Comparison of ENCODE assay signal across 16 cellular contexts in the genomic region with DNA sequence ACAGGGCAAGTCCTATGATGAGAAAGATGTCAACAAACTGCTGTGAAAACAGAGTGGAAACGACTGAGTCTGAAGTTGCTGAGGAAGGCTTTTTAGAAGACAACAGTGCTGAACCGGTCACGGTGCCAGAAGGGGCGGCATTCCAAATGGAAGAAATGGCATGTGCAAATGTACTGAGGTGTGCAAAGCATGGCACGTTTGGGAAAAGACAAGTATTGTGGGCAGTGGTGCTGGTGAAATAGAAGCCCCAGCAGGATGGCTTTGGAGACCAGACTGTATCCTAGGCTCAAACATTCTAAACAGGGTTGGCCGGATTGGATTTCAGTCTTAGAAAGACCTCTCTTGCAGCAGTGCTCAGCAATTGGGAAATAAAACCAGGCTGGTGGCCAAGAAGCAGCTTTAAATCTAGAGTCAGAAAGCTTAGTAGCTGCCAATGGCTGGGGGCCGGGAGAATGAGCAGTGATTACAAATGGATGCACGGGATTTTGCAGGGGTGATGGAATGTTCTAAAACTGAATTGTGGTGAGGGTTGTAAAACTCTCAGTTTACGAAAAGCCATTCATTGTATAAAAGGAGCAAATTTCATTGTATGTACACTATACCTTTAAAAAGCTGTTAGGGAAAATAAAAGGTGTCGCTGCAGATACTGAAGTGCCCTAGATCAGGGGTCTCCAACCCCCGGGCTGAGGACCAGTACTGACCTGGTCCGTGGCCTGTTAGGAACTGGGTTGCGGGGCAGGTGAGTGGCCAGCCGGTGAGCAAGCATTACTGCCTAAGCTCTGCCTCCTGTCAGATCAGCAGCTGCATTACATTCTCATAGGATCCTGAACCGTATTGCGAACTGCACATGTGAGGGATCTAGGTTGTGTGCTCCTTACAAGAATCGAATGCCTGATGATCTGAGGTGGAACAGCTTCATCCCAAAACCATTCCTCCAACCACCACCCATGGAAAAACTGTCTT.
A peak's percentile ranks its signal among the peaks of the same experiment; 100 is the strongest.
DNase-seq lines count a peak whose midpoint lies in the region; ATAC-seq and TF ChIP-seq lines count a peak whose summit lies in the region.
"Had no signal": no experiment of that assay in that cellular context is flagged by ENCODE, and none has a peak within 500 bp of the region (broad histone marks: within the 10 kb centered on the region; RNA-seq: fewer than 3 reads in every experiment).

No MANE protein-coding gene starts in this region.

- ATAC-seq in left cardiac atrium, result peak in 1 of 2 donors; percentile 84
- ATAC-seq in HG03457 (IDR thresholded peaks at IDR 0.05; ENCODE audit: unreplicated experiment), result no peak
- ATAC-seq: activated CD8-positive, alpha-beta T cell treated with anti-CD3 and anti-CD28 coated beads for 36 hours; gastroesophageal sphincter had no signal

- no peak overlapping the region for H3K4me3 ChIP-seq in right atrium auricular region
- no peak overlapping the region for H3K4me3 ChIP-seq in fibroblast of mammary gland (ENCODE audit: control insufficient read depth, low read depth, low read length)
- H3K4me3 ChIP-seq: ascending aorta, gastroesophageal sphincter had no signal

- H3K27me3 Mint-ChIP-seq in nephron (ENCODE audit: low read depth), result no peaks in the 10 kb centered on the region
- H3K27me3 Mint-ChIP-seq: activated CD8-positive, alpha-beta T cell treated with anti-CD3 and anti-CD28 coated beads for 36 hours had no signal

- peaks cover 39% of the 10 kb centered on the region for H3K36me3 Mint-ChIP-seq in nephron (ENCODE audit: low read depth)

- no peaks in the 10 kb centered on the region for H3K9me3 Mint-ChIP-seq in nephron
- H3K9me3 Mint-ChIP-seq: activated CD8-positive, alpha-beta T cell treated with anti-CD3 and anti-CD28 coated beads for 36 hours had no signal

- intact Hi-C loops in left cardiac atrium (cut with DNase I), result no loop called here

- H3K4me1 Mint-ChIP-seq in nephron, result peaks cover 67% of the 10 kb centered on the region

- H3K4me1 ChIP-seq in right atrium auricular region, result no peaks in the 10 kb centered on the region
- H3K4me1 ChIP-seq: ascending aorta had no signal

- no peaks in the 10 kb centered on the region for H3K27me3 ChIP-seq in right atrium auricular region
- H3K27me3 ChIP-seq: ascending aorta, gastroesophageal sphincter had no signal

- H3K36me3 ChIP-seq in right atrium auricular region, result peaks cover 14% of the 10 kb centered on the region

- TF ChIP-seq CTCF in right atrium auricular region (IDR thresholded peaks at IDR 0.05), result no peak
- no peak for TF ChIP-seq CTCF in fibroblast of mammary gland (conservative IDR thresholded peaks at IDR 0.05; ENCODE audit: control insufficient read depth, insufficient read depth, low read depth, low read length)
- no peak for TF ChIP-seq CTCF in nephron (IDR thresholded peaks at IDR 0.05; ENCODE audit: unreplicated experiment in 3 of 3)

- no peaks in the 10 kb centered on the region for H3K9me3 ChIP-seq in right atrium auricular region
- H3K9me3 ChIP-seq: ascending aorta, gastroesophageal sphincter had no signal

- H3K27ac ChIP-seq in right atrium auricular region, result no peak overlapping the region
- H3K27ac ChIP-seq: ascending aorta, gastroesophageal sphincter had no signal

- peak overlapping the region in 1 of 3 experiments; percentile 22 for H3K4me3 Mint-ChIP-seq in nephron
- H3K4me3 Mint-ChIP-seq: activated CD8-positive, alpha-beta T cell treated with anti-CD3 and anti-CD28 coated beads for 36 hours had no signal

- peak overlapping the region; percentile 5 to 95 (median 48) for H3K27ac Mint-ChIP-seq in nephron
- H3K27ac Mint-ChIP-seq: activated CD8-positive, alpha-beta T cell treated with anti-CD3 and anti-CD28 coated beads for 36 hours had no signal

- peak; percentile 35 for DNase-seq in left cardiac atrium
- DNase-seq in right atrium auricular region (ENCODE audit: low spot score), result no peak
- peak; percentile 87 for DNase-seq in fibroblast of mammary gland (ENCODE audit: low read depth)
- no peak for DNase-seq in UCSD-AML1 (lab: John Stamatoyannopoulos, UW; ENCODE audit: unreplicated experiment)
- DNase-seq in GM19238 (ENCODE audit: insufficient read length, low spot score), result no peak
- DNase-seq in activated CD8-positive, alpha-beta memory T cell treated with anti-CD3 and anti-CD28 coated beads, Interleukin-2, amount 50 U/mL, for 48 hours, result no peak
- DNase-seq: activated CD8-positive, alpha-beta T cell treated with anti-CD3 and anti-CD28 coated beads for 36 hours; activated effector memory CD4-positive, alpha-beta T cell treated with Interleukin-2 at 50 U/mL for 16 hours; NCI-H187 treated with DMSO at 0.1 percent for 48 hours; NCI-H526; stimulated activated CD4-positive, alpha-beta T cell treated with anti-CD3 and anti-CD28 coated beads, Interleukin-2, amount 100 ng/mL, for 48 hours; trophoblast cell had no signal

Comparison
In these comparisons a context has a peak if more than half of its experiments do, and no peak if none do; other contexts are left out.
1. DNase-seq: peak in left cardiac atrium (single experiment) and fibroblast of mammary gland (single experiment); none in right atrium auricular region (single experiment), UCSD-AML1 (single experiment), GM19238 (single experiment) and activated CD8-positive, alpha-beta memory T cell treated with anti-CD3 and anti-CD28 coated beads, Interleukin-2, amount 50 U/mL, for 48 hours (single experiment).